ENCODE assay signal across 19 cellular contexts in genomic region chr11:967995-968751, GRCh38. TPM values are rescaled to one million over a fixed set of nuclear protein-coding genes. Genes with fewer than 3 reads are reported as not detected.
DNase-seq lines count a peak whose midpoint lies in the region; ATAC-seq and TF ChIP-seq lines count a peak whose summit lies in the region.
"Had no signal": no experiment of that assay in that cellular context is flagged by ENCODE, and none has a peak within 500 bp of the region (broad histone marks: within the 10 kb centered on the region; RNA-seq: fewer than 3 reads in every experiment).

No MANE protein-coding gene starts in this region.

- no peaks in the 10 kb centered on the region for H3K27me3 Mint-ChIP-seq in H9 (ENCODE audit: low read depth)
- H3K27me3 Mint-ChIP-seq in activated CD4-positive, alpha-beta memory T cell treated with anti-CD3 and anti-CD28 coated beads for 36 hours: no peaks in the 10 kb centered on the region
- no peaks in the 10 kb centered on the region for H3K27me3 Mint-ChIP-seq in activated CD4-positive, alpha-beta T cell treated with anti-CD3 and anti-CD28 coated beads for 36 hours

- no peak overlapping the region for H2BK12ac ChIP-seq in H9 (ENCODE audit: insufficient read length, low read depth, low read length)
- no peak overlapping the region for H2BK12ac ChIP-seq in mesenchymal stem cell (ENCODE audit: low read length in 2 of 2)

- H3K9ac ChIP-seq in H9 (ENCODE audit: extremely low read depth, insufficient read length, low read length): no peak overlapping the region
- peak overlapping the region; percentile 25; the same call in 1 of the 2 replicates for H3K9ac ChIP-seq in OCI-LY1 (ENCODE audit: low read length)
- peak overlapping the region; percentile 15 for H3K9ac ChIP-seq in mesenchymal stem cell (ENCODE audit: low read length)
- H3K9ac ChIP-seq: KMS-11, SK-N-SH had no signal

- peaks cover 21 to 69% (median 62%) of the 10 kb centered on the region in 3 experiments for H3K36me3 Mint-ChIP-seq in H9 (ENCODE audit: insufficient read depth in 1 of 3, low read depth in 3 of 3)
- peaks cover 12% of the 10 kb centered on the region for H3K36me3 Mint-ChIP-seq in activated CD4-positive, alpha-beta memory T cell treated with anti-CD3 and anti-CD28 coated beads for 36 hours
- peaks cover 30% of the 10 kb centered on the region for H3K36me3 Mint-ChIP-seq in activated CD4-positive, alpha-beta T cell treated with anti-CD3 and anti-CD28 coated beads for 36 hours (ENCODE audit: low read depth)

- H3F3A ChIP-seq in OCI-LY1 (ENCODE audit: insufficient read depth, low read length): no peaks in the 10 kb centered on the region

- no peak overlapping the region for H3K56ac ChIP-seq in H9 (ENCODE audit: insufficient read length, low read depth, low read length)

- H3K9me3 Mint-ChIP-seq in H9: peaks cover 6 to 15% of the 10 kb centered on the region in 2 experiments; a peak in 3 of 5 replicates
- no peaks in the 10 kb centered on the region for H3K9me3 Mint-ChIP-seq in activated CD4-positive, alpha-beta memory T cell treated with anti-CD3 and anti-CD28 coated beads for 36 hours
- H3K9me3 Mint-ChIP-seq in activated CD4-positive, alpha-beta T cell treated with anti-CD3 and anti-CD28 coated beads for 36 hours (ENCODE audit: low read depth): no peaks in the 10 kb centered on the region

- H3K27ac ChIP-seq in H9 (ENCODE audit: insufficient read length, low read depth, low read length) (no peak overlapping the region), OCI-LY1 (ENCODE audit: low read depth, low read length, poor library complexity, severe bottlenecking) (peak overlapping the region; percentile 75), mesenchymal stem cell (ENCODE audit: low read length, poor library complexity, severe bottlenecking) (no peak overlapping the region)
- H3K27ac ChIP-seq: KMS-11 had no signal

- no peak overlapping the region for H4K91ac ChIP-seq in H9 (ENCODE audit: insufficient read length, low read depth, low read length)
- H4K91ac ChIP-seq in mesenchymal stem cell (ENCODE audit: low read length): no peak overlapping the region

- H3K4me3 Mint-ChIP-seq in H9: no peak overlapping the region
- H3K4me3 Mint-ChIP-seq in activated CD4-positive, alpha-beta memory T cell treated with anti-CD3 and anti-CD28 coated beads for 36 hours: no peak overlapping the region
- no peak overlapping the region for H3K4me3 Mint-ChIP-seq in activated CD4-positive, alpha-beta T cell treated with anti-CD3 and anti-CD28 coated beads for 36 hours
- H3K4me3 Mint-ChIP-seq: CD14-positive monocyte had no signal

- no peak overlapping the region for H2BK120ac ChIP-seq in H9 (ENCODE audit: low read depth, low read length, poor library complexity, severe bottlenecking)
- H2BK120ac ChIP-seq in mesenchymal stem cell (ENCODE audit: low read depth, low read length): no peak overlapping the region

- no peak for DNase-seq in H9
- no peak for DNase-seq in mesenchymal stem cell
- no peak for DNase-seq in sciatic nerve (ENCODE audit: low spot score)
- DNase-seq in activated CD4-positive, alpha-beta memory T cell treated with anti-CD3 and anti-CD28 coated beads for 36 hours: no peak
- DNase-seq in activated CD4-positive, alpha-beta T cell treated with anti-CD3 and anti-CD28 coated beads for 36 hours: no peak
- no peak for DNase-seq in activated CD8-positive, alpha-beta memory T cell treated with anti-CD3 and anti-CD28 coated beads, Interleukin-2, amount 50 U/mL, for 4 hours
- DNase-seq in SHP77 (lab: John Stamatoyannopoulos, UW): no peak
- DNase-seq: ACHN, DMS79, NCI-H1417, NCI-H1930, NCI-H226, NCI-H526, OCI-M1, SHP77 treated with DMSO at 0.1 percent for 48 hours had no signal

- H3K23ac ChIP-seq in H9 (ENCODE audit: insufficient read length, low read depth, low read length): no peak overlapping the region
- peak overlapping the region in 1 of 2 experiments; percentile 14 for H3K23ac ChIP-seq in mesenchymal stem cell (ENCODE audit: low read length in 2 of 2)

- H3K27me3 ChIP-seq in H9 (ENCODE audit: insufficient read depth, low read length) (no peaks in the 10 kb centered on the region), OCI-LY1 (ENCODE audit: insufficient read depth, low read length) (no peaks in the 10 kb centered on the region), mesenchymal stem cell (ENCODE audit: control insufficient read depth in 1 of 2, insufficient read depth in 1 of 2, low read length in 2 of 2) (no peaks in the 10 kb centered on the region)

- H4K20me1 ChIP-seq in H9 (ENCODE audit: control insufficient read depth, insufficient read depth, insufficient read length): no peaks in the 10 kb centered on the region
- no peaks in the 10 kb centered on the region for H4K20me1 ChIP-seq in OCI-LY1 (ENCODE audit: insufficient read depth, low read length)

- no peak for TF ChIP-seq CTCF in H9 (conservative IDR thresholded peaks at IDR 0.05)
- TF ChIP-seq CTCF in OCI-LY1 (IDR thresholded peaks at IDR 0.05; ENCODE audit: low read length): no peak

- no peak overlapping the region for H2BK15ac ChIP-seq in H9 (ENCODE audit: low read depth, low read length)
- no peak overlapping the region for H2BK15ac ChIP-seq in mesenchymal stem cell (ENCODE audit: low read depth, poor library complexity, severe bottlenecking)

- peak overlapping the region; percentile 39 to 76 (median 49); a peak in 2 of 7 replicates for H3K27ac Mint-ChIP-seq in H9
- H3K27ac Mint-ChIP-seq in activated CD4-positive, alpha-beta memory T cell treated with anti-CD3 and anti-CD28 coated beads for 36 hours: no peak overlapping the region
- H3K27ac Mint-ChIP-seq in activated CD4-positive, alpha-beta T cell treated with anti-CD3 and anti-CD28 coated beads for 36 hours: no peak overlapping the region

- H3K18ac ChIP-seq in H9 (ENCODE audit: insufficient read length, low read depth, low read length): no peak overlapping the region
- no peak overlapping the region for H3K18ac ChIP-seq in mesenchymal stem cell (ENCODE audit: low read depth in 1 of 2, low read length in 2 of 2)

- H3K79me2 ChIP-seq in H9 (ENCODE audit: insufficient read depth, low read length) (no peaks in the 10 kb centered on the region), OCI-LY1 (ENCODE audit: insufficient read depth, low read length) (no peaks in the 10 kb centered on the region)

- no peak overlapping the region for H4K5ac ChIP-seq in H9 (ENCODE audit: insufficient read length, low read depth, low read length)

- no peak overlapping the region for H3K4me3 ChIP-seq in OCI-LY1 (ENCODE audit: low read depth, low read length, poor library complexity, severe bottlenecking)
- no peak overlapping the region for H3K4me3 ChIP-seq in mesenchymal stem cell (ENCODE audit: insufficient read depth in 1 of 2, low read depth in 1 of 2, low read length in 2 of 2)

- H2AFZ ChIP-seq in H9 (ENCODE audit: low read length): no peak overlapping the region
- H2AFZ ChIP-seq in OCI-LY1 (ENCODE audit: low read length): no peak overlapping the region
- no peak overlapping the region for H2AFZ ChIP-seq in mesenchymal stem cell (ENCODE audit: low read depth, low read length)

- H3K4me1 Mint-ChIP-seq in H9: no peaks in the 10 kb centered on the region
- peaks cover 26% of the 10 kb centered on the region for H3K4me1 Mint-ChIP-seq in activated CD4-positive, alpha-beta memory T cell treated with anti-CD3 and anti-CD28 coated beads for 36 hours (ENCODE audit: low read depth)
- peaks cover 22% of the 10 kb centered on the region for H3K4me1 Mint-ChIP-seq in activated CD4-positive, alpha-beta T cell treated with anti-CD3 and anti-CD28 coated beads for 36 hours

- H2BK5ac ChIP-seq in H9 (ENCODE audit: insufficient read length, low read length): no peak overlapping the region
- H2BK5ac ChIP-seq in mesenchymal stem cell (ENCODE audit: low read depth, low read length, poor library complexity, severe bottlenecking): no peak overlapping the region

- H3K4me1 ChIP-seq in H9 (ENCODE audit: insufficient read depth, low read length) (no peaks in the 10 kb centered on the region), OCI-LY1 (ENCODE audit: insufficient read depth, low read length, severe bottlenecking) (peaks cover 35% of the 10 kb centered on the region), mesenchymal stem cell (ENCODE audit: control insufficient read depth, insufficient read depth, low read depth, low read length) (peaks cover 4% of the 10 kb centered on the region)

- no peak overlapping the region for H3T11ph ChIP-seq in H9 (ENCODE audit: low read length)

- WGBS in H9 (ENCODE audit: extremely low coverage, insufficient read length, low lambda C conversion rate): no CpG with 5 or more reads among the region's 31 CpGs
- 96% methylated on average over 23 of the region's 31 CpGs for WGBS in mesenchymal stem cell

- no peaks in the 10 kb centered on the region for H3K9me2 ChIP-seq in OCI-LY1 (ENCODE audit: low read depth, low read length)
- H3K9me2 ChIP-seq: SK-N-SH had no signal

- intact Hi-C loops in sciatic nerve (cut with DNase I): no loop called here
- intact Hi-C loops in activated CD4-positive, alpha-beta memory T cell treated with anti-CD3 and anti-CD28 coated beads for 36 hours (cut with micrococcal nuclease): no loop called here
- intact Hi-C loops in activated CD4-positive, alpha-beta T cell treated with anti-CD3 and anti-CD28 coated beads for 36 hours (cut with DNase I, micrococcal nuclease): no loop called here

- H3K36me3 ChIP-seq in OCI-LY1 (ENCODE audit: insufficient read depth, low read length): peaks cover 32% of the 10 kb centered on the region; the same call in 1 of the 2 replicates
- H3K36me3 ChIP-seq in mesenchymal stem cell (ENCODE audit: control insufficient read depth in 1 of 2, insufficient read depth in 2 of 2, low read depth in 1 of 2, low read length in 2 of 2): peaks cover 52 to 76% of the 10 kb centered on the region in 2 experiments

- peak; percentile 69 for ATAC-seq in sciatic nerve
- ATAC-seq in activated CD4-positive, alpha-beta T cell treated with anti-CD3 and anti-CD28 coated beads for 36 hours: no peak

- POLR2A ChIA-PET in activated CD4-positive, alpha-beta memory T cell treated with anti-CD3 and anti-CD28 coated beads for 36 hours (lab: Charles Lee): no interaction called here
- POLR2A ChIA-PET in activated CD4-positive, alpha-beta T cell treated with anti-CD3 and anti-CD28 coated beads for 36 hours (lab: Charles Lee): no interaction called here

- H3K23me2 ChIP-seq in H9 (ENCODE audit: insufficient read length, low read depth, low read length, poor library complexity, severe bottlenecking): no peaks in the 10 kb centered on the region

- H4K8ac ChIP-seq in H9 (replicated peaks; ENCODE audit: insufficient read length, low read depth, low read length) (no peak overlapping the region), mesenchymal stem cell (ENCODE audit: low read length) (no peak overlapping the region)

- no peak overlapping the region for H2AK5ac ChIP-seq in H9 (ENCODE audit: insufficient read length, low read length)
- H2AK5ac ChIP-seq in mesenchymal stem cell (ENCODE audit: low read length, severe bottlenecking): no peak overlapping the region

- H3K4ac ChIP-seq in H9 (ENCODE audit: low read depth, low read length) (no peak overlapping the region), mesenchymal stem cell (ENCODE audit: low read depth in 1 of 2, low read length in 2 of 2) (no peak overlapping the region)

- H2BK20ac ChIP-seq in H9 (ENCODE audit: low read depth, low read length, poor library complexity, severe bottlenecking): no peak overlapping the region

- H3K9me3 ChIP-seq in H9 (ENCODE audit: control insufficient read depth, low read depth, low read length) (no peaks in the 10 kb centered on the region), OCI-LY1 (ENCODE audit: low read length) (no peaks in the 10 kb centered on the region), mesenchymal stem cell (ENCODE audit: control insufficient read depth, low read length) (no peaks in the 10 kb centered on the region)
- H3K9me3 ChIP-seq: SK-N-SH had no signal

- H3K79me1 ChIP-seq in H9 (ENCODE audit: insufficient read depth, low read depth, low read length, poor library complexity, severe bottlenecking) (no peaks in the 10 kb centered on the region), mesenchymal stem cell (replicated peaks; ENCODE audit: low read length, poor library complexity, severe bottlenecking) (peaks cover 55% of the 10 kb centered on the region)

- no peak overlapping the region; the same call in 1 of the 2 replicates for H3K14ac ChIP-seq in H9 (ENCODE audit: insufficient read depth, low read length)
- H3K14ac ChIP-seq in mesenchymal stem cell (ENCODE audit: low read length in 2 of 2): no peak overlapping the region

- CTCF ChIA-PET in activated CD4-positive, alpha-beta memory T cell treated with anti-CD3 and anti-CD28 coated beads for 36 hours (lab: Charles Lee): no interaction called here
- CTCF ChIA-PET in activated CD4-positive, alpha-beta T cell treated with anti-CD3 and anti-CD28 coated beads for 36 hours (lab: Charles Lee): interaction anchor here (0.6 to 1.0 kb wide), 2 partner anchors 43 to 67 kb away, joined by 3 to 4 read pairs; no protein-coding TSS in a partner anchor

- H3K4me2 ChIP-seq in H9 (ENCODE audit: insufficient read depth, insufficient read length, low read length) (no peak overlapping the region), OCI-LY1 (ENCODE audit: low read length) (peak overlapping the region; percentile 14; the same call in 1 of the 2 replicates), mesenchymal stem cell (ENCODE audit: low read length, poor library complexity, severe bottlenecking) (no peak overlapping the region)
- H3K4me2 ChIP-seq: KMS-11, SK-N-SH had no signal

RNA-seq across cellular contexts. Expression of gene AP2A2, which starts 42.5 kb away (rescaled TPM):
- total RNA-seq in H9 (2021): 51.7 and 53.7 TPM in 2 replicates
- polyA plus RNA-seq in mesenchymal stem cell (2013, experiment 1 of 2): 75.8 TPM
- polyA plus RNA-seq in mesenchymal stem cell (2013, experiment 2 of 2): 83.6 TPM
- total RNA-seq in sciatic nerve: 119 TPM
- total RNA-seq in activated CD4-positive, alpha-beta memory T cell treated with anti-CD3 and anti-CD28 coated beads for 36 hours: 10 to 100 TPM; 42.8 to 44.1 TPM
- 10 to 100 TPM; 43.5 to 71.6 TPM for total RNA-seq in activated CD4-positive, alpha-beta T cell treated with anti-CD3 and anti-CD28 coated beads for 36 hours

RNA-seq across cellular contexts. Expression of gene CHID1, which starts 57.6 kb away (rescaled TPM):
- total RNA-seq in H9 (2021): 87.2 and 89.4 TPM in 2 replicates
- polyA plus RNA-seq in mesenchymal stem cell (2013, experiment 1 of 2): 67.7 TPM
- polyA plus RNA-seq in mesenchymal stem cell (2013, experiment 2 of 2): 65.9 TPM
- total RNA-seq in sciatic nerve: 59.4 TPM
- 10 to 100 TPM; 61.5 to 61.6 TPM for total RNA-seq in activated CD4-positive, alpha-beta memory T cell treated with anti-CD3 and anti-CD28 coated beads for 36 hours
- total RNA-seq in activated CD4-positive, alpha-beta T cell treated with anti-CD3 and anti-CD28 coated beads for 36 hours: 10 to 100 TPM; 60.4 to 75.3 TPM

Comparison
In these comparisons a context has a peak if more than half of its experiments do, and no peak if none do; other contexts are left out.
1. H3K27ac Mint-ChIP-seq: peak in H9 (3 of 3); none in activated CD4-positive, alpha-beta memory T cell treated with anti-CD3 and anti-CD28 coated beads for 36 hours (single experiment) and activated CD4-positive, alpha-beta T cell treated with anti-CD3 and anti-CD28 coated beads for 36 hours (single experiment).